Comparison of ENCODE assay signal across 10 cellular contexts in the genomic region with DNA sequence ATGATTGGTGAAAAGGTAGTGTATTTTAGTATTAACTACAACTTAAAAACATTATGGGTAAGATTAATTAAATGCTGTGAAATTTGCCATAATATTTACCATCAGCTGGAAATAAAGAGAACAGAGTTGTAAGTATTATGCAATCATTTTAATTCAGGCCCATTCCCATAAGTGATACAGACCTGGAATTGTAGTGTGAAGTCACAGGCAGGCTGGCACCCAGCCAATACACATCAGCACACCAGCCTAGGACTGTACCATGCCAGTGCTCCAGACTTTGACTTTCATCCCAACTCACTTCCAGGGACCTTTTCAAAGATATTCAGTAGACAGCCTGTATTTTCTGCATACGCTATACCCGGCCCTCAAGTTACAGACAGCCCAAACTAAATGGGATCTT.
A peak's percentile ranks its signal among the peaks of the same experiment; 100 is the strongest.
DNase-seq lines count a peak whose midpoint lies in the region; ATAC-seq and TF ChIP-seq lines count a peak whose summit lies in the region.
"Had no signal": no experiment of that assay in that cellular context is flagged by ENCODE, and none has a peak within 500 bp of the region (broad histone marks: within the 10 kb centered on the region; RNA-seq: fewer than 3 reads in every experiment).

No MANE protein-coding gene starts in this region.

- POLR2A ChIA-PET in PC-3 (lab: Charles Lee; ENCODE audit: unreplicated experiment) = no interaction called here

- H3K4me3 ChIP-seq in PC-3 (ENCODE audit: low read length) (no peak overlapping the region), coronary artery (peak overlapping the region; percentile 55), lung (no peak overlapping the region), tibial nerve (no peak overlapping the region)

- H3K4me1 ChIP-seq in PC-3 (ENCODE audit: insufficient read depth, low read length) = peaks cover 51% of the 10 kb centered on the region
- H3K4me1 ChIP-seq in lung (ENCODE audit: control insufficient read depth in 2 of 2, insufficient read depth in 2 of 2, low read length in 2 of 2) = peaks cover 4 to 28% of the 10 kb centered on the region in 2 donors
- peaks cover 0 to 43% (median 27%) of the 10 kb centered on the region in 4 donors for H3K4me1 ChIP-seq in tibial nerve

- no peak overlapping the region for H3K9ac ChIP-seq in PC-3 (ENCODE audit: low read length)

- no peaks in the 10 kb centered on the region for H3K9me2 ChIP-seq in PC-3 (replicated peaks; ENCODE audit: low read length)

- no peaks in the 10 kb centered on the region for H4K20me1 ChIP-seq in PC-3 (ENCODE audit: low read length)

- intact Hi-C loops in PC-3 (cut with micrococcal nuclease) = loop anchor here (2.0 kb wide), 3 partner anchors 81 to 171 kb away; a partner anchor contains a TSS

- no peak for TF ChIP-seq POLR2A in tibial nerve (IDR thresholded peaks at IDR 0.05)

- H3F3A ChIP-seq in PC-3 (ENCODE audit: low read length, unreplicated experiment) = peaks cover 7% of the 10 kb centered on the region

- H3K9me3 ChIP-seq in PC-3 (ENCODE audit: low read length) (no peaks in the 10 kb centered on the region), lung (ENCODE audit: control insufficient read depth in 2 of 2, insufficient read depth in 1 of 2, low read length in 1 of 2) (no peaks in the 10 kb centered on the region), tibial nerve (no peaks in the 10 kb centered on the region)
- H3K9me3 ChIP-seq: adrenal gland had no signal

- CTCF ChIA-PET in PC-3 (lab: Charles Lee) = no interaction called here

- WGBS in lung, 2 donors = 65 to 72% methylated on average over 2 of the region's 2 CpGs
- WGBS in tibial nerve, 2 donors = 70 to 83% methylated on average over 2 of the region's 2 CpGs

- TF ChIP-seq CTCF in PC-3 (conservative IDR thresholded peaks at IDR 0.05; ENCODE audit: low read depth, low read length) (no peak), coronary artery (IDR thresholded peaks at IDR 0.05) (no peak), lung (IDR thresholded peaks at IDR 0.05; ENCODE audit: control extremely low read depth, extremely low read depth) (no peak), tibial nerve (IDR thresholded peaks at IDR 0.05) (no peak)

- H2AFZ ChIP-seq in PC-3 (ENCODE audit: low read length) = no peak overlapping the region

- H3K4me2 ChIP-seq in PC-3 (ENCODE audit: low read length) = no peak overlapping the region

- H3K36me3 ChIP-seq in PC-3 (ENCODE audit: low read depth, low read length) (no peaks in the 10 kb centered on the region), lung (ENCODE audit: control insufficient read depth in 2 of 2, insufficient read depth in 2 of 2, low read length in 2 of 2) (no peaks in the 10 kb centered on the region), tibial nerve (no peaks in the 10 kb centered on the region)
- H3K36me3 ChIP-seq: adrenal gland had no signal

- no peaks in the 10 kb centered on the region for H3K79me2 ChIP-seq in PC-3 (ENCODE audit: low read length)

- DNase-seq in PC-3 (no peak), coronary artery (ENCODE audit: low spot score) (peak; percentile 77), lung (ENCODE audit: low spot score) (no peak), tibial nerve (ENCODE audit: low spot score in 2 of 2) (peak in 1 of 2 donors; percentile 20), NOMO-1 treated with DMSO at 0.1 percent for 48 hours (lab: John Stamatoyannopoulos, UW; ENCODE audit: unreplicated experiment) (no peak), NCI-H748 (lab: John Stamatoyannopoulos, UW; ENCODE audit: unreplicated experiment) (no peak)
- DNase-seq: activated CD4-positive, CD25-positive, alpha-beta regulatory T cell treated with anti-CD3 and anti-CD28 coated beads, Interleukin-2, amount 50 U/mL, for 72 hours; NCI-H526 had no signal

- no TSS peak for BruUV-seq in PC-3 (replicated peaks; lab: Mats Ljungman, UMichigan)

- H3K27me3 ChIP-seq in PC-3 (ENCODE audit: low read length) (no peaks in the 10 kb centered on the region), lung (ENCODE audit: control insufficient read depth, insufficient read depth) (no peaks in the 10 kb centered on the region), tibial nerve (no peaks in the 10 kb centered on the region)
- H3K27me3 ChIP-seq: adrenal gland had no signal

- ATAC-seq in PC-3 = no peak
- no peak for ATAC-seq in lung (ENCODE audit: insufficient read depth, low FRiP score)
- ATAC-seq in GM19328 (IDR thresholded peaks at IDR 0.05; ENCODE audit: unreplicated experiment) = no peak

- peak overlapping the region; percentile 91 for H3K27ac ChIP-seq in PC-3 (ENCODE audit: low read length)
- H3K27ac ChIP-seq in coronary artery = peak overlapping the region; percentile 82 to 89
- H3K27ac ChIP-seq in lung (ENCODE audit: low read depth in 1 of 2, low read length in 1 of 2) = peak overlapping the region; percentile 66 to 94
- H3K27ac ChIP-seq in tibial nerve = peak overlapping the region in 3 of 4 donors; percentile 62 to 86 (median 76)

- no peak for TF ChIP-seq EP300 in tibial nerve (IDR thresholded peaks at IDR 0.05)
